In the genomic region with DNA sequence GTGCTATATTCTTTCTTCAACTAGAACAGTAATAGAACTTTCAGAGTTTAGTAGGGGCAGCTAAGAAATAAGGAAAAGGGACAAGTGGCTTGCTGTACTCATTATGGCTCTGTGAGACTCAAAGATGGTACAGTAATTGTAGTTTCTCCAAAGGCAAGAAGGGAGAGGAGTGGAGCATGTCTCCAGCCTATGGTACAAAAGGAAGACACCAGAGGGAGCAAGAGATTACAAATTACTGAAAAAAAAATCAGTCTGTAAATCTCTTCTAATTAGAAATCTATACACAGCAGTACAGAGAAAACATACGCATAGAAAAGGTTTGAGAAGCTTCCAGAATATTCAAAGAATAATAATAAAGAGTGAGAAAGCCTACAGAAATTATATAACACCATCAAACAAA, we compare ENCODE assay signal across 18 cellular contexts.
DNase-seq lines count a peak whose midpoint lies in the region; ATAC-seq and TF ChIP-seq lines count a peak whose summit lies in the region.
"Had no signal": no experiment of that assay in that cellular context is flagged by ENCODE, and none has a peak within 500 bp of the region (broad histone marks: within the 10 kb centered on the region; RNA-seq: fewer than 3 reads in every experiment).

No MANE protein-coding gene starts in this region.

- ATAC-seq in gastrocnemius medialis: no peak
- ATAC-seq: activated T-cell treated with anti-CD3 and anti-CD28 coated beads, Interleukin-2, amount 50 U/mL, for 4 hours; right lobe of liver had no signal

- TF ChIP-seq CTCF in dorsolateral prefrontal cortex (IDR thresholded peaks at IDR 0.05 in 54 of 56, conservative IDR thresholded peaks at IDR 0.05 in 2 of 56; ENCODE audit: low read depth in 1 of 56, partially characterized antibody in 56 of 56): peak in 31 of 56 donors; percentile 10 to 63 (median 24)
- peak; percentile 10 for TF ChIP-seq CTCF in mesothelial cell of epicardium (IDR thresholded peaks at IDR 0.05; ENCODE audit: unreplicated experiment)
- no peak for TF ChIP-seq CTCF in gastrocnemius medialis (IDR thresholded peaks at IDR 0.05 in 4 of 5, conservative IDR thresholded peaks at IDR 0.05 in 1 of 5)

- peaks cover 0 to 72% (median 14%) of the 10 kb centered on the region in 45 donors for H3K27me3 ChIP-seq in dorsolateral prefrontal cortex
- no peaks in the 10 kb centered on the region for H3K27me3 ChIP-seq in gastrocnemius medialis
- H3K27me3 ChIP-seq: Peyer's patch had no signal

- no peaks in the 10 kb centered on the region for H3K9me3 ChIP-seq in gastrocnemius medialis
- H3K9me3 ChIP-seq: Peyer's patch, right lobe of liver had no signal

- peak; percentile 6 for DNase-seq in DMS114 treated with DMSO at 0.1 percent for 48 hours (lab: John Stamatoyannopoulos, UW; ENCODE audit: unreplicated experiment)
- peak; percentile 54 for DNase-seq in OCI-M1 (lab: John Stamatoyannopoulos, UW)
- DNase-seq in dorsolateral prefrontal cortex: no peak
- DNase-seq in mesothelial cell of epicardium (ENCODE audit: low spot score in 2 of 2, unreplicated experiment in 2 of 2): no peak
- no peak for DNase-seq in NOMO-1 treated with dmso at 0.1 percent for 144 hours (lab: John Stamatoyannopoulos, UW; ENCODE audit: unreplicated experiment)
- no peak for DNase-seq in activated CD4-positive, alpha-beta T cell treated with anti-CD3 and anti-CD28 coated beads for 1 hour
- no peak for DNase-seq in gastrocnemius medialis
- DNase-seq in activated gamma-delta T cell treated with Interleukin-2 at 50 U/mL for 16 hours: no peak
- DNase-seq: activated CD4-positive, alpha-beta memory T cell treated with anti-CD3 and anti-CD28 coated beads, Interleukin-2, amount 10 ng/mL, durations not matched to agents 7 days and 5 days; activated naive CD8-positive, alpha-beta T cell treated with anti-CD3 and anti-CD28 coated beads for 36 hours; activated T-cell treated with anti-CD3 and anti-CD28 coated beads, Interleukin-2, amount 50 U/mL, for 4 hours; central memory CD4-positive, alpha-beta T cell; GOT3; NCI-H187 treated with DMSO at 0.1 percent for 48 hours; Peyer's patch; right lobe of liver; stimulated activated CD4-positive, alpha-beta T cell treated with anti-CD3 and anti-CD28 coated beads, Interleukin-2, amount 100 ng/mL, for 24 hours; substantia nigra had no signal

- H3K27ac ChIP-seq in dorsolateral prefrontal cortex (peak overlapping the region in 5 of 59 donors; percentile 11 to 36 (median 13)), gastrocnemius medialis (no peak overlapping the region)
- H3K27ac ChIP-seq: Peyer's patch, right lobe of liver had no signal

- H3K4me1 Mint-ChIP-seq in mesothelial cell of epicardium: no peaks in the 10 kb centered on the region
- H3K4me1 Mint-ChIP-seq: activated CD4-positive, alpha-beta memory T cell treated with anti-CD3 and anti-CD28 coated beads, Interleukin-2, amount 10 ng/mL, durations not matched to agents 7 days and 5 days; activated naive CD8-positive, alpha-beta T cell treated with anti-CD3 and anti-CD28 coated beads for 36 hours had no signal

- H3K36me3 Mint-ChIP-seq in mesothelial cell of epicardium: no peaks in the 10 kb centered on the region
- H3K36me3 Mint-ChIP-seq: activated naive CD8-positive, alpha-beta T cell treated with anti-CD3 and anti-CD28 coated beads for 36 hours had no signal

- H3K36me3 ChIP-seq in gastrocnemius medialis: no peaks in the 10 kb centered on the region
- H3K36me3 ChIP-seq: Peyer's patch, right lobe of liver had no signal

- no peak overlapping the region for H3K4me3 Mint-ChIP-seq in mesothelial cell of epicardium
- H3K4me3 Mint-ChIP-seq: activated CD4-positive, alpha-beta memory T cell treated with anti-CD3 and anti-CD28 coated beads, Interleukin-2, amount 10 ng/mL, durations not matched to agents 7 days and 5 days; activated naive CD8-positive, alpha-beta T cell treated with anti-CD3 and anti-CD28 coated beads for 36 hours; activated T-cell treated with anti-CD3 and anti-CD28 coated beads, Interleukin-2, amount 50 U/mL, for 4 hours had no signal

- H3K4me3 ChIP-seq in dorsolateral prefrontal cortex: no peak overlapping the region
- no peak overlapping the region for H3K4me3 ChIP-seq in gastrocnemius medialis
- H3K4me3 ChIP-seq: Peyer's patch, right lobe of liver had no signal

- no peak for TF ChIP-seq POLR2A in gastrocnemius medialis (IDR thresholded peaks at IDR 0.05)

- intact Hi-C loops in dorsolateral prefrontal cortex (cut with DNase I): no loop called here
- intact Hi-C loops in gastrocnemius medialis (cut with DNase I; ENCODE audit: low total_unique reads): no loop called here

- in situ Hi-C loops in gastrocnemius medialis (cut with MboI; ENCODE audit: low sequenced_read_pairs in 4 of 4): no loop called here

- H3K9me3 Mint-ChIP-seq in mesothelial cell of epicardium: peaks cover 3% of the 10 kb centered on the region
- H3K9me3 Mint-ChIP-seq: activated CD4-positive, alpha-beta memory T cell treated with anti-CD3 and anti-CD28 coated beads, Interleukin-2, amount 10 ng/mL, durations not matched to agents 7 days and 5 days had no signal

- no peaks in the 10 kb centered on the region for H3K27me3 Mint-ChIP-seq in mesothelial cell of epicardium (ENCODE audit: low read depth)
- H3K27me3 Mint-ChIP-seq: activated CD4-positive, alpha-beta memory T cell treated with anti-CD3 and anti-CD28 coated beads, Interleukin-2, amount 10 ng/mL, durations not matched to agents 7 days and 5 days; activated naive CD8-positive, alpha-beta T cell treated with anti-CD3 and anti-CD28 coated beads for 36 hours had no signal

- no peaks in the 10 kb centered on the region for H3K4me1 ChIP-seq in gastrocnemius medialis
- H3K4me1 ChIP-seq: Peyer's patch, right lobe of liver had no signal

- H3K27ac Mint-ChIP-seq in mesothelial cell of epicardium: no peak overlapping the region
- H3K27ac Mint-ChIP-seq: activated CD4-positive, alpha-beta memory T cell treated with anti-CD3 and anti-CD28 coated beads, Interleukin-2, amount 10 ng/mL, durations not matched to agents 7 days and 5 days; activated naive CD8-positive, alpha-beta T cell treated with anti-CD3 and anti-CD28 coated beads for 36 hours had no signal

Comparison
In these comparisons a context has a peak if more than half of its experiments do, and no peak if none do; other contexts are left out.
1. DNase-seq: peak in DMS114 treated with DMSO at 0.1 percent for 48 hours (single experiment) and OCI-M1 (single experiment); none in dorsolateral prefrontal cortex (0 of 10), mesothelial cell of epicardium (0 of 2), NOMO-1 treated with dmso at 0.1 percent for 144 hours (single experiment), activated CD4-positive, alpha-beta T cell treated with anti-CD3 and anti-CD28 coated beads for 1 hour (single experiment), gastrocnemius medialis (0 of 2) and activated gamma-delta T cell treated with Interleukin-2 at 50 U/mL for 16 hours (single experiment).
2. CTCF ChIP-seq: peak in dorsolateral prefrontal cortex (31 of 56) and mesothelial cell of epicardium (single experiment); none in gastrocnemius medialis (0 of 5).